8 cellular contexts compared by ENCODE assay signal in genomic region chr17:2253768-2254406, GRCh38.
DNase-seq lines count a peak whose midpoint lies in the region; ATAC-seq lines count a peak whose summit lies in the region.

No MANE protein-coding gene starts in this region.

- H3K27ac Mint-ChIP-seq in activated T-cell treated with anti-CD3 and anti-CD28 coated beads, Interleukin-2, amount 50 U/mL, for 24 hours: peak overlapping the region; percentile 96
- peak overlapping the region; percentile 97 for H3K27ac Mint-ChIP-seq in T-helper 2 cell treated with Interferon-gamma antibody and Interleukin-4, amounts not matched to agents 5 μg/mL and 100 μg/mL, for 36 hours
- peak overlapping the region; percentile 62 for H3K27ac Mint-ChIP-seq in stimulated activated memory B cell treated with anti-CD40 and anti-IgM and Interleukin-4, amounts not matched to agents 10 μg/mL and 1 μg/mL and 100 μg/mL, for 72 hours

- H3K4me3 Mint-ChIP-seq in activated T-cell treated with anti-CD3 and anti-CD28 coated beads, Interleukin-2, amount 50 U/mL, for 24 hours: peak overlapping the region; percentile 58
- H3K4me3 Mint-ChIP-seq in T-helper 2 cell treated with Interferon-gamma antibody and Interleukin-4, amounts not matched to agents 5 μg/mL and 100 μg/mL, for 36 hours: peak overlapping the region; percentile 71
- no peak overlapping the region for H3K4me3 Mint-ChIP-seq in stimulated activated memory B cell treated with anti-CD40 and anti-IgM and Interleukin-4, amounts not matched to agents 10 μg/mL and 1 μg/mL and 100 μg/mL, for 72 hours

- ATAC-seq in HG02678 (IDR thresholded peaks at IDR 0.05; ENCODE audit: unreplicated experiment) (peak; percentile 69), HG03175 (IDR thresholded peaks at IDR 0.05; ENCODE audit: unreplicated experiment) (no peak), HG02840 (IDR thresholded peaks at IDR 0.05; ENCODE audit: low FRiP score, unreplicated experiment) (no peak)
- peak; percentile 93 for ATAC-seq in stimulated activated memory B cell treated with anti-CD40 and anti-IgM and Interleukin-4, amounts not matched to agents 10 μg/mL and 1 μg/mL and 100 μg/mL, for 72 hours

- H3K4me1 Mint-ChIP-seq in activated T-cell treated with anti-CD3 and anti-CD28 coated beads, Interleukin-2, amount 50 U/mL, for 24 hours (ENCODE audit: low read depth): peaks cover 74% of the 10 kb centered on the region
- H3K4me1 Mint-ChIP-seq in T-helper 2 cell treated with Interferon-gamma antibody and Interleukin-4, amounts not matched to agents 5 μg/mL and 100 μg/mL, for 36 hours (ENCODE audit: low read depth): peaks cover 63% of the 10 kb centered on the region
- peaks cover 14% of the 10 kb centered on the region for H3K4me1 Mint-ChIP-seq in stimulated activated memory B cell treated with anti-CD40 and anti-IgM and Interleukin-4, amounts not matched to agents 10 μg/mL and 1 μg/mL and 100 μg/mL, for 72 hours

- DNase-seq in activated T-cell treated with anti-CD3 and anti-CD28 coated beads, Interleukin-2, amount 50 U/mL, for 24 hours: peak; percentile 58
- no peak for DNase-seq in activated T-cell treated with anti-CD3 and anti-CD28 coated beads for 4 hours
- peak; percentile 65 for DNase-seq in T-helper 2 cell treated with Interferon-gamma antibody and Interleukin-4, amounts not matched to agents 5 μg/mL and 100 μg/mL, for 36 hours (ENCODE audit: low spot score)
- DNase-seq in glomerular visceral epithelial cell (ENCODE audit: extremely low spot score): no peak

- peaks cover 80% of the 10 kb centered on the region for H3K36me3 Mint-ChIP-seq in activated T-cell treated with anti-CD3 and anti-CD28 coated beads, Interleukin-2, amount 50 U/mL, for 24 hours (ENCODE audit: low read depth)
- peaks cover 71% of the 10 kb centered on the region for H3K36me3 Mint-ChIP-seq in T-helper 2 cell treated with Interferon-gamma antibody and Interleukin-4, amounts not matched to agents 5 μg/mL and 100 μg/mL, for 36 hours (ENCODE audit: low read depth)
- peaks cover 45% of the 10 kb centered on the region for H3K36me3 Mint-ChIP-seq in stimulated activated memory B cell treated with anti-CD40 and anti-IgM and Interleukin-4, amounts not matched to agents 10 μg/mL and 1 μg/mL and 100 μg/mL, for 72 hours

- H3K9me3 Mint-ChIP-seq in activated T-cell treated with anti-CD3 and anti-CD28 coated beads, Interleukin-2, amount 50 U/mL, for 24 hours: peaks cover 3% of the 10 kb centered on the region
- peaks cover 4% of the 10 kb centered on the region for H3K9me3 Mint-ChIP-seq in T-helper 2 cell treated with Interferon-gamma antibody and Interleukin-4, amounts not matched to agents 5 μg/mL and 100 μg/mL, for 36 hours
- no peaks in the 10 kb centered on the region for H3K9me3 Mint-ChIP-seq in stimulated activated memory B cell treated with anti-CD40 and anti-IgM and Interleukin-4, amounts not matched to agents 10 μg/mL and 1 μg/mL and 100 μg/mL, for 72 hours

- no peaks in the 10 kb centered on the region for H3K27me3 Mint-ChIP-seq in activated T-cell treated with anti-CD3 and anti-CD28 coated beads, Interleukin-2, amount 50 U/mL, for 24 hours
- no peaks in the 10 kb centered on the region for H3K27me3 Mint-ChIP-seq in T-helper 2 cell treated with Interferon-gamma antibody and Interleukin-4, amounts not matched to agents 5 μg/mL and 100 μg/mL, for 36 hours (ENCODE audit: low read depth)
- H3K27me3 Mint-ChIP-seq in stimulated activated memory B cell treated with anti-CD40 and anti-IgM and Interleukin-4, amounts not matched to agents 10 μg/mL and 1 μg/mL and 100 μg/mL, for 72 hours: no peaks in the 10 kb centered on the region

Comparison
In these comparisons a context has a peak if more than half of its experiments do, and no peak if none do; other contexts are left out.
1. DNase-seq: peak in activated T-cell treated with anti-CD3 and anti-CD28 coated beads, Interleukin-2, amount 50 U/mL, for 24 hours (single experiment) and T-helper 2 cell treated with Interferon-gamma antibody and Interleukin-4, amounts not matched to agents 5 μg/mL and 100 μg/mL, for 36 hours (single experiment); none in activated T-cell treated with anti-CD3 and anti-CD28 coated beads for 4 hours (single experiment) and glomerular visceral epithelial cell (single experiment).
2. ATAC-seq: peak in HG02678 (single experiment) and stimulated activated memory B cell treated with anti-CD40 and anti-IgM and Interleukin-4, amounts not matched to agents 10 μg/mL and 1 μg/mL and 100 μg/mL, for 72 hours (single experiment); none in HG03175 (single experiment) and HG02840 (single experiment).
3. Peak in every context shown above with its lines, with median percentiles within 50 percentile points of each other: H3K27ac Mint-ChIP-seq.